Comparison of ENCODE assay signal across 17 cellular contexts in the genomic region with DNA sequence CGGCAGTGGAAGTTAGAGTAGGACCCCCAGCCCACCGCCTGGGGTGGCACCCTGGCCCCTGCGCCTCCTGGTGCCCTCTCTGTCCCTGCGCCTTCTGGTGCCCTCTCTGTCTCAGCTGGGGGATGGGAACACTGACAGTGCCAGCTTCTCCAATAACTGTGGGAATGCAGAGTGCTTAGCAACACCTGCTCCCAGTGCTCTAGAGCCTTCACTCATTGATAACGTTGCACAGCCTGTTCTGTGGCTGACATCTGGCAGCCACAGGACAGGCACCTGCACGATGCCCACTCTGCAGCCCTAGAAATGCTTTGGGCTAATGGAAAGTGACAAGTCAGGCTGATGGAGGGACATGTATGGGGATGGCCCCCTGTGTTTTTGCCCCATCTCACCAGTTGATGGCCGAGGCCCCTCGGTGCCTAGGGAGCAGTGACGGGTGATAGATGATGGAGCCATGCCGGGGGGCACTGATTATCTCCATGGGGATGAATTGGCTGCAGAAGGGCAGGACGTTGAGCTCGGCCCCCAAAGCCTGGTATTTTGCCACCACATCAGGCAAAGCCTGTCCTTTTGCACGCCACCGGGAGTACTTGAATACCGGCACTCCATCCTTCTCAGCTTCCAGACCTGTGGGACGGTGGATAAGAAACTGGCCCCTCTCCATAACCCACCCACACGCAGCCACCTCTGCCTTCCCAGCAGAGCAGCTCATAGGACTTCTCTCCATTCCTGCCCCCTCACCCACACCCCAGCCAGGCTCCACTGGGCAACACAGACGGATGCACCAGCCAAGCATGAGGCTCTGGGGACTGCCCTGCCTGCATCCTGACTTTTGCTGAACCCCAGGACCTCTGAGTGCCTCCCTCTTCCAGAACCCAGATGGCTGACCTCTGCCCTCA. TPM values are rescaled to one million over a fixed set of nuclear protein-coding genes. Genes with fewer than 3 reads are reported as not detected.
DNase-seq lines count a peak whose midpoint lies in the region; ATAC-seq, FAIRE-seq and TF ChIP-seq lines count a peak whose summit lies in the region.
"Had no signal": no experiment of that assay in that cellular context is flagged by ENCODE, and none has a peak within 500 bp of the region (broad histone marks: within the 10 kb centered on the region; RNA-seq: fewer than 3 reads in every experiment).

No MANE protein-coding gene starts in this region.

- H3K36me3 ChIP-seq in bronchial epithelial cell (ENCODE audit: control insufficient read depth, insufficient read depth, low read length), result no peaks in the 10 kb centered on the region
- H3K36me3 ChIP-seq in neuronal stem cell (replicated peaks in 1 of 2; ENCODE audit: control insufficient read depth in 2 of 2, insufficient read depth in 2 of 2, low read length in 2 of 2), result no peaks in the 10 kb centered on the region
- H3K36me3 ChIP-seq in esophagus squamous epithelium, result no peaks in the 10 kb centered on the region

- H3K4me2 ChIP-seq in neuronal stem cell (ENCODE audit: insufficient read depth, low read length, poor library complexity, severe bottlenecking), result no peak overlapping the region

- FAIRE-seq in bronchial epithelial cell (lab: Jason Lieb, UNC) (peak; percentile 13), urothelium cell line (lab: Jason Lieb, UNC) (peak; percentile 20)
- FAIRE-seq: H54 had no signal

- no CpG with 5 or more reads among the region's 18 CpGs for WGBS in neuronal stem cell (ENCODE audit: extremely low coverage in 2 of 2, insufficient read length in 2 of 2, insufficient replicate concordance in 1 of 2), 2 donors
- WGBS in esophagus squamous epithelium, 2 donors, result 82 to 97% methylated on average over 4 to 11 of the region's 18 CpGs

- H3K9me3 Mint-ChIP-seq in activated CD8-positive, alpha-beta memory T cell treated with anti-CD3 and anti-CD28 coated beads, Interleukin-2, amount 10 ng/mL, durations not matched to agents 7 days and 5 days (ENCODE audit: low read depth), result no peaks in the 10 kb centered on the region
- H3K9me3 Mint-ChIP-seq: CD8-positive, alpha-beta T cell had no signal

- H3K27ac ChIP-seq in neuronal stem cell (replicated peaks; ENCODE audit: low read length) (no peak overlapping the region), esophagus squamous epithelium (no peak overlapping the region)
- H3K27ac ChIP-seq: SK-N-MC had no signal

- CTCF ChIA-PET in activated CD8-positive, alpha-beta memory T cell treated with anti-CD3 and anti-CD28 coated beads, Interleukin-2, amount 10 ng/mL, durations not matched to agents 7 days and 5 days (lab: Charles Lee), result no interaction called here
- CTCF ChIA-PET in HEK293T (lab: Yijun Ruan, JAX), result no interaction called here

- H4K91ac ChIP-seq in neuronal stem cell (ENCODE audit: low read depth, low read length, poor library complexity), result no peak overlapping the region

- H2BK12ac ChIP-seq in neuronal stem cell (ENCODE audit: low read length), result no peak overlapping the region

- H3K36me3 Mint-ChIP-seq in activated CD8-positive, alpha-beta memory T cell treated with anti-CD3 and anti-CD28 coated beads, Interleukin-2, amount 10 ng/mL, durations not matched to agents 7 days and 5 days, result no peaks in the 10 kb centered on the region
- H3K36me3 Mint-ChIP-seq: CD8-positive, alpha-beta T cell had no signal

- H3K27ac Mint-ChIP-seq in activated CD8-positive, alpha-beta memory T cell treated with anti-CD3 and anti-CD28 coated beads, Interleukin-2, amount 10 ng/mL, durations not matched to agents 7 days and 5 days, result no peak overlapping the region
- H3K27ac Mint-ChIP-seq: CD8-positive, alpha-beta T cell had no signal

- POLR2A ChIA-PET in HEK293T (lab: Yijun Ruan, JAX), result no interaction called here

- H2BK15ac ChIP-seq in neuronal stem cell (ENCODE audit: low read length), result no peak overlapping the region

- H2AK5ac ChIP-seq in neuronal stem cell (ENCODE audit: low read depth, low read length), result peak overlapping the region; percentile 60

- peaks cover 11% of the 10 kb centered on the region for H3K27me3 Mint-ChIP-seq in activated CD8-positive, alpha-beta memory T cell treated with anti-CD3 and anti-CD28 coated beads, Interleukin-2, amount 10 ng/mL, durations not matched to agents 7 days and 5 days

- no peak overlapping the region for H3K4me3 Mint-ChIP-seq in activated CD8-positive, alpha-beta memory T cell treated with anti-CD3 and anti-CD28 coated beads, Interleukin-2, amount 10 ng/mL, durations not matched to agents 7 days and 5 days
- H3K4me3 Mint-ChIP-seq: CD8-positive, alpha-beta T cell had no signal

- H3K4me1 ChIP-seq in neuronal stem cell (ENCODE audit: control insufficient read depth in 2 of 2, insufficient read depth in 1 of 2, low read depth in 1 of 2, low read length in 2 of 2) (peaks cover 0 to 5% of the 10 kb centered on the region in 2 donors), esophagus squamous epithelium (no peaks in the 10 kb centered on the region)

- no peak overlapping the region for H4K8ac ChIP-seq in neuronal stem cell (ENCODE audit: low read depth, low read length)

- no peaks in the 10 kb centered on the region for H3K79me1 ChIP-seq in neuronal stem cell (ENCODE audit: low read depth, low read length)

- TF ChIP-seq CTCF in bronchial epithelial cell (IDR thresholded peaks at IDR 0.05; ENCODE audit: insufficient read depth, low read length, severe bottlenecking) (no peak), esophagus squamous epithelium (IDR thresholded peaks at IDR 0.05) (no peak)

- H3K4me3 ChIP-seq in bronchial epithelial cell (ENCODE audit: low read depth, low read length), result no peak overlapping the region
- no peak overlapping the region for H3K4me3 ChIP-seq in neuronal stem cell (ENCODE audit: low read length in 2 of 2)
- no peak overlapping the region for H3K4me3 ChIP-seq in esophagus squamous epithelium
- H3K4me3 ChIP-seq: SK-N-MC had no signal

- peak overlapping the region; percentile 72 for H2BK5ac ChIP-seq in neuronal stem cell (ENCODE audit: low read length)

- peak overlapping the region; percentile 67 for H3K18ac ChIP-seq in neuronal stem cell (ENCODE audit: low read length)

- H2AFZ ChIP-seq in neuronal stem cell (ENCODE audit: low read length), result no peak overlapping the region

- no peak overlapping the region for H2BK120ac ChIP-seq in neuronal stem cell (ENCODE audit: low read depth, low read length)

- H3K9ac ChIP-seq in neuronal stem cell (ENCODE audit: low read depth, low read length, poor library complexity), result no peak overlapping the region

- no peak overlapping the region for H3K4ac ChIP-seq in neuronal stem cell (ENCODE audit: low read length)

- H3K27me3 ChIP-seq in bronchial epithelial cell (ENCODE audit: control insufficient read depth, insufficient read depth, low read length) (no peaks in the 10 kb centered on the region), neuronal stem cell (ENCODE audit: control insufficient read depth in 3 of 3, insufficient read depth in 3 of 3, low read depth in 1 of 3, low read length in 3 of 3) (peaks cover 0 to 8% (median 0%) of the 10 kb centered on the region in 3 experiments), esophagus squamous epithelium (no peaks in the 10 kb centered on the region)

- H3K14ac ChIP-seq in neuronal stem cell (ENCODE audit: low read length), result no peak overlapping the region

- no peaks in the 10 kb centered on the region for H3K4me1 Mint-ChIP-seq in activated CD8-positive, alpha-beta memory T cell treated with anti-CD3 and anti-CD28 coated beads, Interleukin-2, amount 10 ng/mL, durations not matched to agents 7 days and 5 days

- no peak for TF ChIP-seq POLR2A in esophagus squamous epithelium (IDR thresholded peaks at IDR 0.05)

- ATAC-seq in activated CD8-positive, alpha-beta memory T cell treated with anti-CD3 and anti-CD28 coated beads, Interleukin-2, amount 10 ng/mL, durations not matched to agents 7 days and 5 days, result no peak
- ATAC-seq: CD8-positive, alpha-beta T cell had no signal

- peak; percentile 37 for DNase-seq in activated CD8-positive, alpha-beta memory T cell treated with anti-CD3 and anti-CD28 coated beads, Interleukin-2, amount 10 ng/mL, durations not matched to agents 7 days and 5 days
- DNase-seq in activated CD8-positive, alpha-beta memory T cell treated with anti-CD3 and anti-CD28 coated beads, Interleukin-2, amount 50 U/mL, for 48 hours, result no peak
- DNase-seq in bronchial epithelial cell (ENCODE audit: low read depth) (no peak), neuronal stem cell (ENCODE audit: low spot score) (no peak), urothelium cell line (ENCODE audit: low spot score) (no peak), HEK293T (ENCODE audit: extremely low spot score) (no peak), esophagus squamous epithelium (lab: John Stamatoyannopoulos, UW) (no peak), ecto neural progenitor cell (ENCODE audit: low spot score) (no peak)
- DNase-seq: AML-193, EL, IMR-90, Kasumi-1, NCI-H1105 treated with DMSO at 0.1 percent for 48 hours, NCI-H187 treated with DMSO at 0.1 percent for 48 hours had no signal

- H3K23ac ChIP-seq in neuronal stem cell (ENCODE audit: low read depth, low read length, poor library complexity), result no peak overlapping the region

- H3K9me3 ChIP-seq in neuronal stem cell (replicated peaks in 1 of 2; ENCODE audit: control insufficient read depth in 2 of 2, insufficient read depth in 1 of 2, low read depth in 1 of 2, low read length in 2 of 2) (no peaks in the 10 kb centered on the region), esophagus squamous epithelium (no peaks in the 10 kb centered on the region)

- intact Hi-C loops in esophagus squamous epithelium (cut with DNase I), result no loop called here

TF ChIP-seq in HEK293T, 16 proteins besides CTCF, POLR2A, EP300 and RAD21 (continues in another document):
- TF ChIP-seq FOXK2 (IDR thresholded peaks at IDR 0.05), result no peak
- TF ChIP-seq ZNF384 (IDR thresholded peaks at IDR 0.05), result no peak
- no peak for TF ChIP-seq FOXA1 (IDR thresholded peaks at IDR 0.05)
- TF ChIP-seq PKNOX1 (IDR thresholded peaks at IDR 0.05), result no peak
- no peak for TF ChIP-seq CTBP1 (IDR thresholded peaks at IDR 0.05; ENCODE audit: borderline replicate concordance)
- TF ChIP-seq TARDBP (IDR thresholded peaks at IDR 0.05), result no peak
- TF ChIP-seq LEF1 (IDR thresholded peaks at IDR 0.05; ENCODE audit: borderline replicate concordance), result no peak
- TF ChIP-seq L3MBTL2 (conservative IDR thresholded peaks at IDR 0.05), result no peak

RNA-seq across cellular contexts. Expression of gene ALDH1L1, which starts 22.1 kb away (rescaled TPM):
- total RNA-seq in activated CD8-positive, alpha-beta memory T cell treated with anti-CD3 and anti-CD28 coated beads, Interleukin-2, amount 10 ng/mL, durations not matched to agents 7 days and 5 days, result not detected
- total RNA-seq in bronchial epithelial cell (9.1 and 11.1 TPM in 2 replicates), esophagus squamous epithelium (10 to 100 TPM in 1 of 4 donors, 1 to 10 TPM in 3; 1.6 to 19.3 (median 4.4) TPM)
- polyA plus RNA-seq in neuronal stem cell (2013, experiment 1 of 2), result 0.57 TPM
- 0.60 TPM for polyA plus RNA-seq in neuronal stem cell (2013, experiment 2 of 2)
- total RNA-seq: CD8-positive, alpha-beta T cell; IMR-90 had no signal
- polyA plus RNA-seq: IMR-90 had no signal
